Comparison of ENCODE assay signal across 11 cellular contexts in the genomic region with DNA sequence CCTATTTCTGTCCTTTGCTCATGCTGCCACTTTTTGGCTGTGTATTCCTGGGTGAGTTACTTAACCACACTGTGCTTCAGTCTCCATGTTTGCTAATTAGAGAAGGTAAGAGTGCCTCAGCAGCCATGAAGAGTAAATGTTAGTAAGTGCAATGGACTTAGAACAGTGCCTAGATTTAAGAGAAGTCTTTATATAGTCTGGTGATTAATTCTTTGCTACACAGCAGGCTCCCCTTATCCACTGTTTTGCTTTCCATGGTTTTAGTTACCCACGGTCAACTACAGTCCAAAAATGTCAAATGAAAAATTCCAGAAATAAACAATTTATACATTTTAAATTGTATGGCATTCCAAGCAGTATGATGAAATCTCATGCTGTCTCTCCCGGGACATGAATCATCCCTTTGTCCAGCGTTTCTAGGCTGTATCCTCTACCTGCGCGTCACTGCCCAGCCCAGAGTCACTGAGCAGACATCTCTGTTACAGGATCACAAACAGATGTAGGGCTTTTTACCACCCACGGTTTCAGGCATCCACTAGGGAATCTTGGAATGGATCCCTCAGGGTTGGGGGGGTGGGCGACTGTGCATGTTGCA.
DNase-seq lines count a peak whose midpoint lies in the region; ATAC-seq and TF ChIP-seq lines count a peak whose summit lies in the region.
"Had no signal": no experiment of that assay in that cellular context is flagged by ENCODE, and none has a peak within 500 bp of the region (broad histone marks: within the 10 kb centered on the region; RNA-seq: fewer than 3 reads in every experiment).

No MANE protein-coding gene starts in this region.

- DNase-seq in EL = peak; percentile 99
- peak; percentile 73 to 80 for DNase-seq in SJCRH30
- peak; percentile 98 for DNase-seq in fibroblast of gingiva (ENCODE audit: low read depth)
- no peak for DNase-seq in omental fat pad (ENCODE audit: low spot score)
- DNase-seq in OCI-LY7 (ENCODE audit: low spot score) = no peak
- no peak for DNase-seq in germinal center (ENCODE audit: low spot score)
- DNase-seq in NCI-H1436 treated with DMSO at 0.1 percent for 48 hours (lab: John Stamatoyannopoulos, UW) = no peak
- DNase-seq: effector memory CD4-positive, alpha-beta T cell; NCI-H1436; T-helper 17 cell had no signal

- H3K36me3 ChIP-seq in SJCRH30 (no peaks in the 10 kb centered on the region), OCI-LY7 (ENCODE audit: insufficient read depth, low read length) (no peaks in the 10 kb centered on the region)

- ATAC-seq in omental fat pad (ENCODE audit: low FRiP score) = peak; percentile 51
- no peak for ATAC-seq in HG03354 (IDR thresholded peaks at IDR 0.05; ENCODE audit: poor library complexity, severe bottlenecking, unreplicated experiment)
- ATAC-seq: T-helper 17 cell had no signal

- H3K9me3 ChIP-seq in SJCRH30 (replicated peaks) (no peaks in the 10 kb centered on the region), OCI-LY7 (ENCODE audit: low read length) (no peaks in the 10 kb centered on the region)

- no peak overlapping the region for H3K4me2 ChIP-seq in OCI-LY7 (ENCODE audit: low read length)

- H3K4me1 ChIP-seq in SJCRH30 (peaks cover 16% of the 10 kb centered on the region), OCI-LY7 (ENCODE audit: insufficient read depth, low read length, poor library complexity, severe bottlenecking) (peaks cover 12% of the 10 kb centered on the region)

- CTCF ChIA-PET in OCI-LY7 (lab: Charles Lee; ENCODE audit: unreplicated experiment) = no interaction called here

- H3K79me2 ChIP-seq in OCI-LY7 (ENCODE audit: insufficient read depth, low read depth, low read length) = no peaks in the 10 kb centered on the region

- no TSS peak for BruUV-seq in OCI-LY7 (replicated peaks; lab: Mats Ljungman, UMichigan)

- H4K20me1 ChIP-seq in OCI-LY7 (ENCODE audit: insufficient read depth, low read length) = no peaks in the 10 kb centered on the region

- TF ChIP-seq CTCF in omental fat pad (IDR thresholded peaks at IDR 0.05) = no peak
- no peak for TF ChIP-seq CTCF in OCI-LY7 (conservative IDR thresholded peaks at IDR 0.05; ENCODE audit: low read length)

- H3K27ac ChIP-seq in SJCRH30 (peak overlapping the region; percentile 65), OCI-LY7 (ENCODE audit: low read depth, low read length, poor library complexity, severe bottlenecking) (no peak overlapping the region)

- H3K9me2 ChIP-seq in OCI-LY7 (ENCODE audit: insufficient read depth, low read length) = no peaks in the 10 kb centered on the region

- no peak overlapping the region for H3K4me3 ChIP-seq in SJCRH30
- H3K4me3 ChIP-seq in OCI-LY7 (ENCODE audit: low read depth, low read length, poor library complexity, severe bottlenecking) = no peak overlapping the region

- H2AFZ ChIP-seq in OCI-LY7 (ENCODE audit: low read length) = no peak overlapping the region

- POLR2A ChIA-PET in OCI-LY7 (lab: Charles Lee) = interaction anchor here (1.2 kb wide), 1 partner anchor 9 kb away, joined by 4 read pairs; no protein-coding TSS in a partner anchor

- intact Hi-C loops in OCI-LY7 (cut with micrococcal nuclease; ENCODE audit: unreplicated experiment) = no loop called here

- H3K27me3 ChIP-seq in SJCRH30 = no peaks in the 10 kb centered on the region

Comparison
In these comparisons a context has a peak if more than half of its experiments do, and no peak if none do; other contexts are left out.
1. DNase-seq: peak in EL (single experiment), SJCRH30 (2 of 2) and fibroblast of gingiva (single experiment); none in omental fat pad (single experiment), OCI-LY7 (single experiment), germinal center (single experiment) and NCI-H1436 treated with DMSO at 0.1 percent for 48 hours (single experiment).